In genomic region chr7:2527505-2528464, GRCh38 we compare ENCODE assay signal across 9 cellular contexts. TPM values are rescaled to one million over a fixed set of nuclear protein-coding genes. Genes with fewer than 3 reads are reported as not detected.
A peak's percentile ranks its signal among the peaks of the same experiment; 100 is the strongest.
DNase-seq lines count a peak whose midpoint lies in the region; ATAC-seq and TF ChIP-seq lines count a peak whose summit lies in the region.
"Had no signal": no experiment of that assay in that cellular context is flagged by ENCODE, and none has a peak within 500 bp of the region (broad histone marks: within the 10 kb centered on the region; RNA-seq: fewer than 3 reads in every experiment).

No MANE protein-coding gene starts in this region.

- peaks cover 33% of the 10 kb centered on the region for H3F3A ChIP-seq in smooth muscle cell (ENCODE audit: low read depth)

- intact Hi-C loops in tibial artery (cut with DNase I; ENCODE audit: low total_unique reads): no loop called here

- H3K4me1 Mint-ChIP-seq in WTC11 (peaks cover 25% of the 10 kb centered on the region), endothelial cell (ENCODE audit: unreplicated experiment) (peaks cover 14% of the 10 kb centered on the region)

- DNase-seq in AG10803 (ENCODE audit: low read depth) (peak; percentile 60), WTC11 (ENCODE audit: low spot score) (no peak), endothelial cell (ENCODE audit: low spot score) (no peak), smooth muscle cell (lab: John Stamatoyannopoulos, UW; ENCODE audit: unreplicated experiment) (no peak), tibial artery (no peak), GM10266 (ENCODE audit: extremely low spot score) (no peak)

- H3K4me3 Mint-ChIP-seq in WTC11: no peak overlapping the region
- H3K4me3 Mint-ChIP-seq in endothelial cell (ENCODE audit: unreplicated experiment): peak overlapping the region; percentile 76

- no peak for ATAC-seq in WTC11
- no peak for ATAC-seq in GM18909 (IDR thresholded peaks at IDR 0.05; ENCODE audit: poor library complexity, unreplicated experiment)

- peaks cover 65% of the 10 kb centered on the region for H4K20me1 ChIP-seq in smooth muscle cell (ENCODE audit: low read depth)

- peak overlapping the region; percentile 69 for H3K4me2 ChIP-seq in smooth muscle cell

- H3K4me1 ChIP-seq in HUES6 (ENCODE audit: control insufficient read depth, insufficient read depth, low read length) (peaks cover 70% of the 10 kb centered on the region), smooth muscle cell (ENCODE audit: low read depth) (peaks cover 50% of the 10 kb centered on the region), tibial artery (peaks cover 0 to 65% (median 26%) of the 10 kb centered on the region in 4 donors)

- H3K9me3 Mint-ChIP-seq in WTC11 (no peaks in the 10 kb centered on the region), endothelial cell (ENCODE audit: unreplicated experiment) (no peaks in the 10 kb centered on the region)

- no peaks in the 10 kb centered on the region for H3K9me3 ChIP-seq in HUES6 (ENCODE audit: control insufficient read depth, insufficient read depth, low read depth, low read length)
- no peaks in the 10 kb centered on the region for H3K9me3 ChIP-seq in smooth muscle cell (replicated peaks; ENCODE audit: low read depth)
- H3K9me3 ChIP-seq in tibial artery: no peaks in the 10 kb centered on the region

- H3K4me3 ChIP-seq in AG10803 (ENCODE audit: low read length) (no peak overlapping the region), HUES6 (ENCODE audit: low read depth, low read length) (no peak overlapping the region), smooth muscle cell (no peak overlapping the region), tibial artery (no peak overlapping the region)

- POLR2A ChIA-PET in WTC11 (lab: Charles Lee): interaction anchor here (0.6 kb wide), 1 partner anchor 405 kb away, joined by 4 read pairs; no protein-coding TSS in a partner anchor

- H2AFZ ChIP-seq in smooth muscle cell (ENCODE audit: low read depth): no peak overlapping the region

- H3K36me3 Mint-ChIP-seq in WTC11 (peaks cover 5% of the 10 kb centered on the region; the same call in 1 of the 2 replicates), endothelial cell (ENCODE audit: low read depth, unreplicated experiment) (peaks cover 5% of the 10 kb centered on the region)

- CTCF ChIA-PET in WTC11 (lab: Charles Lee): interaction anchor here (0.6 to 7.1 kb wide), 6 partner anchors 11 to 177 kb away, joined by 3 to 65 read pairs (median 4); no protein-coding TSS in a partner anchor

- peaks cover 20% of the 10 kb centered on the region for H3K36me3 ChIP-seq in HUES6 (ENCODE audit: control insufficient read depth, insufficient read depth, low read length)
- H3K36me3 ChIP-seq in smooth muscle cell (ENCODE audit: low read depth): no peaks in the 10 kb centered on the region
- peaks cover 0 to 7% (median 7%) of the 10 kb centered on the region in 3 donors for H3K36me3 ChIP-seq in tibial artery

- H3K27ac ChIP-seq in HUES6 (ENCODE audit: low read depth, low read length): 0 out of 2 replicates have a peak overlapping the region, but pooled peaks have one; percentile 5
- H3K27ac ChIP-seq in smooth muscle cell (ENCODE audit: low read depth): peak overlapping the region; percentile 87
- H3K27ac ChIP-seq in tibial artery: no peak overlapping the region

- H3K27ac Mint-ChIP-seq in WTC11 (peak overlapping the region; percentile 95), endothelial cell (ENCODE audit: unreplicated experiment) (no peak overlapping the region)

- H3K27me3 ChIP-seq in HUES6 (ENCODE audit: control insufficient read depth, insufficient read depth, low read length): peaks cover 9% of the 10 kb centered on the region; the same call in 1 of the 2 replicates
- no peaks in the 10 kb centered on the region for H3K27me3 ChIP-seq in smooth muscle cell (ENCODE audit: low read depth)
- H3K27me3 ChIP-seq in tibial artery: peaks cover 0 to 80% of the 10 kb centered on the region in 2 donors

- no peak for TF ChIP-seq CTCF in AG10803 (conservative IDR thresholded peaks at IDR 0.05; ENCODE audit: low read length)
- TF ChIP-seq CTCF in WTC11 (IDR thresholded peaks at IDR 0.05): no peak
- TF ChIP-seq CTCF in endothelial cell (IDR thresholded peaks at IDR 0.05; ENCODE audit: unreplicated experiment): no peak
- no peak for TF ChIP-seq CTCF in smooth muscle cell (IDR thresholded peaks at IDR 0.05; ENCODE audit: borderline replicate concordance, insufficient read depth, poor library complexity, severe bottlenecking)
- no peak for TF ChIP-seq CTCF in tibial artery (IDR thresholded peaks at IDR 0.05)
- no peak for TF ChIP-seq CTCF in GM10266 (IDR thresholded peaks at IDR 0.05; ENCODE audit: control insufficient read depth, insufficient read depth, low read depth, missing control alignments)

- no peaks in the 10 kb centered on the region; the same call in 1 of the 2 replicates for H3K27me3 Mint-ChIP-seq in WTC11 (ENCODE audit: low read depth)
- peaks cover 11% of the 10 kb centered on the region for H3K27me3 Mint-ChIP-seq in endothelial cell (ENCODE audit: unreplicated experiment)

- H3K9ac ChIP-seq in HUES6 (ENCODE audit: low read length) (no peak overlapping the region), smooth muscle cell (ENCODE audit: low read depth) (no peak overlapping the region)

- H3K79me2 ChIP-seq in smooth muscle cell (ENCODE audit: low read depth): peaks cover 18% of the 10 kb centered on the region

- 54% methylated on average over 17 of the region's 17 CpGs for WGBS in smooth muscle cell (ENCODE audit: low lambda C conversion rate)

TF ChIP-seq in WTC11, 78 proteins besides CTCF, POLR2A, EP300 and RAD21:
- peak; percentile 84 for TF ChIP-seq ZNF423 (CRISPR knock-in tag; IDR thresholded peaks at IDR 0.05)
- no peak for TF ChIP-seq PRRX2 (CRISPR knock-in tag; IDR thresholded peaks at IDR 0.05)

RNA-seq across cellular contexts. Expression of gene LFNG, which starts 8.2 kb away (rescaled TPM):
- total RNA-seq in WTC11 (2021): 24.1 to 29.4 TPM (median 26.5 TPM) in 3 replicates
- total RNA-seq in endothelial cell (ENCODE audit: unreplicated experiment): 83.5 TPM
- total RNA-seq in smooth muscle cell: 9.8 and 19.5 TPM in 2 replicates
- 6.0 and 7.9 TPM in 2 replicates for polyA plus RNA-seq in smooth muscle cell

RNA-seq across cellular contexts. Expression of gene BRAT1, which starts 27.5 kb away (rescaled TPM):
- total RNA-seq in WTC11 (2021) (44.0 to 50.0 TPM (median 46.1 TPM) in 3 replicates), endothelial cell (ENCODE audit: unreplicated experiment) (34.0 TPM), smooth muscle cell (11.2 and 16.8 TPM in 2 replicates)
- 32.4 and 43.6 TPM in 2 replicates for polyA plus RNA-seq in smooth muscle cell

RNA-seq across cellular contexts. Expression of gene IQCE, which starts 31.0 kb away (rescaled TPM):
- 4.4 to 4.7 TPM (median 4.6 TPM) in 3 replicates for total RNA-seq in WTC11 (2021)
- total RNA-seq in endothelial cell (ENCODE audit: unreplicated experiment): 9.6 TPM
- 12.7 and 15.0 TPM in 2 replicates for total RNA-seq in smooth muscle cell
- 5.8 and 16.3 TPM in 2 replicates for polyA plus RNA-seq in smooth muscle cell

RNA-seq across cellular contexts. Expression of gene GRIFIN, which starts 51.6 kb away (rescaled TPM):
- total RNA-seq in WTC11 (2021) (not detected in 3 replicates), endothelial cell (ENCODE audit: unreplicated experiment) (not detected), smooth muscle cell (not detected in 2 replicates)
- polyA plus RNA-seq in smooth muscle cell: not detected in 2 replicates
- total RNA-seq: aorta had no signal
- polyA plus RNA-seq: aorta had no signal

Comparison
In these comparisons a context has a peak if more than half of its experiments do, and no peak if none do; other contexts are left out.
1. H3K27ac ChIP-seq: peak in HUES6 (single experiment) and smooth muscle cell (single experiment); none in tibial artery (0 of 2).